In the genomic region with DNA sequence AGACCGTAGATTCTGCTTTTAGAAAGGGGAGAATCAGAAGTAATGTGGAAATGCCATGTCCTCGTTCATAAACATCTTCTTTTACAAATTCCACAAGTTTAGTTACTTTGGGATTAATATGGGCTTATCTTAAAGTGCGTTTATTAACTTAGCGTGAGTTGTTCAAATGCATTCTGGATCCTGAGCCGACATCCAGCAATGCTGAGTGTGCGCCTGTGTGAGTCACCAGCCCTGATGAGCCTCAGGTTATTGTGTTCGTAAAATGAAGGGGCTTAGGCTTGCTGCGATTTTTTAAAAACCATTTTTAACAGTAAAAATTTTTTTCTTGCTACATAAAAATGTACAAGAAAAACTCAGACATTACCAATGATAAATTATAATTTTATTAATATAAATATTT, we compare ENCODE assay signal across 24 cellular contexts. TPM values are rescaled to one million over a fixed set of nuclear protein-coding genes. Genes with fewer than 3 reads are reported as not detected.
DNase-seq lines count a peak whose midpoint lies in the region; ATAC-seq and TF ChIP-seq lines count a peak whose summit lies in the region.
"Had no signal": no experiment of that assay in that cellular context is flagged by ENCODE, and none has a peak within 500 bp of the region (broad histone marks: within the 10 kb centered on the region; RNA-seq: fewer than 3 reads in every experiment).

No MANE protein-coding gene starts in this region.

- DNase-seq in PC-3, result peak; percentile 43
- no peak for DNase-seq in AG20443 (ENCODE audit: low spot score)
- DNase-seq: 8988T; ACHN; BE2C; C1 segment of cervical spinal cord; CD4-positive, alpha-beta memory T cell; CD4-positive, CD25-positive, alpha-beta regulatory T cell; CD8-positive, alpha-beta memory T cell; COR-L47; DMS 273 treated with DMSO at 0.1 percent for 48 hours; DMS153; DMS53; DMS79; DND-41; EL; GDM1 had no signal

- 0 out of 2 replicates have a peak, but pooled peaks cover 5% of the 10 kb centered on the region for H3K4me1 ChIP-seq in PC-3 (ENCODE audit: insufficient read depth, low read length)
- H3K4me1 ChIP-seq: BE2C, BLaER1 had no signal

- ATAC-seq in PC-3 (peak; percentile 95), esophagus mucosa (peak; percentile 57), HG03095 (IDR thresholded peaks at IDR 0.05; ENCODE audit: unreplicated experiment) (no peak), HG03025 (IDR thresholded peaks at IDR 0.05; ENCODE audit: low FRiP score, unreplicated experiment) (no peak)
- ATAC-seq: GM12878 had no signal

- no peaks in the 10 kb centered on the region for H3K27me3 ChIP-seq in PC-3 (ENCODE audit: low read length)
- H3K27me3 ChIP-seq: BE2C, BLaER1 had no signal

- H3K36me3 ChIP-seq in PC-3 (ENCODE audit: low read depth, low read length), result no peaks in the 10 kb centered on the region
- H3K36me3 ChIP-seq: BE2C, BLaER1 had no signal

- no peak overlapping the region for H3K9ac ChIP-seq in PC-3 (ENCODE audit: low read length)
- H3K9ac ChIP-seq: BLaER1 had no signal

- BruUV-seq in PC-3 (replicated peaks; lab: Mats Ljungman, UMichigan), result no TSS peak

- H4K20me1 ChIP-seq in PC-3 (ENCODE audit: low read length), result no peaks in the 10 kb centered on the region
- H4K20me1 ChIP-seq: BLaER1 had no signal

- H3K4me3 ChIP-seq in PC-3 (ENCODE audit: low read length), result peak overlapping the region; percentile 52
- H3K4me3 ChIP-seq: BLaER1, GM12878 had no signal

- CTCF ChIA-PET in PC-3 (lab: Charles Lee), result interaction anchor here (0.6 kb wide), 1 partner anchor 341 kb away, joined by 8 read pairs; no protein-coding TSS in a partner anchor

- H3K4me2 ChIP-seq in PC-3 (ENCODE audit: low read length), result peak overlapping the region; percentile 76
- H3K4me2 ChIP-seq: BLaER1 had no signal

- H2AFZ ChIP-seq in PC-3 (ENCODE audit: low read length), result peak overlapping the region; percentile 76

- H3K27ac ChIP-seq in 22Rv1 (peak overlapping the region; percentile 48), PC-3 (ENCODE audit: low read length) (no peak overlapping the region), VCaP (peak overlapping the region; percentile 65)
- H3K27ac ChIP-seq: BLaER1 had no signal

- POLR2A ChIA-PET in PC-3 (lab: Charles Lee; ENCODE audit: unreplicated experiment), result interaction anchor here (0.6 to 0.7 kb wide), 2 partner anchors 27 to 716 kb away, joined by 3 to 23 read pairs; no protein-coding TSS in a partner anchor

- H3K9me3 ChIP-seq in PC-3 (ENCODE audit: low read length), result no peaks in the 10 kb centered on the region
- H3K9me3 ChIP-seq: BE2C, BLaER1 had no signal

- no peaks in the 10 kb centered on the region for H3K79me2 ChIP-seq in PC-3 (ENCODE audit: low read length)

- intact Hi-C loops in PC-3 (cut with micrococcal nuclease), result loop anchor here (5.0 kb wide), 1 partner anchor 173 kb away; no protein-coding TSS in a partner anchor

- no peaks in the 10 kb centered on the region for H3K9me2 ChIP-seq in PC-3 (replicated peaks; ENCODE audit: low read length)

- no peaks in the 10 kb centered on the region for H3F3A ChIP-seq in PC-3 (ENCODE audit: low read length, unreplicated experiment)

- TF ChIP-seq CTCF in 22Rv1 (IDR thresholded peaks at IDR 0.05) (no peak), PC-3 (conservative IDR thresholded peaks at IDR 0.05; ENCODE audit: low read depth, low read length) (no peak), VCaP (conservative IDR thresholded peaks at IDR 0.05) (no peak)

RNA-seq across cellular contexts. Expression of a gene that starts 57.9 kb away (rescaled TPM):
- 272 and 287 TPM in 2 replicates for total RNA-seq in PC-3 (2014; rRNA removed)
- 51.3 TPM for total RNA-seq in esophagus mucosa

Comparison
In these comparisons a context has a peak if more than half of its experiments do, and no peak if none do; other contexts are left out.
1. ATAC-seq: peak in PC-3 (single experiment) and esophagus mucosa (single experiment); none in HG03095 (single experiment) and HG03025 (single experiment).